25 cellular contexts compared by ENCODE assay signal in the genomic region with DNA sequence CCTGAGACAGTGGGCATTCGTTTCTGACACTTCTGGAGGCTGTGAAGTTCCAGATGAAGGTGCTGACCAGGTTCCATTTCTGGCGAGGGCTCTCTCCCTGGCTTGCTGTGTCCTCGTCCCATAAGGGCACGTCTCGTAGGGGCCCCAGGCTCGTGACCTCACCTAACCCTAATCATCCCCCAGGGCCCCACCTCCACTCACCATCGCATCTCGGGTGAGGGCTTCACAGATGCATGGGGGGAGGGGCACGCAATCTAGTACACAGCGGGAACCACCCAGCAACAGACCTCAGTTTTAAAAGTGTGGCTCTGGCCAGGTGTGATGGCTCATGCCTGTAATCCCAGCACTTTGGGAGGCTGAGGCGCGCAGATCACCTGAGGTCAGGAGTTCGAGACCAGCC. TPM values are rescaled to one million over a fixed set of nuclear protein-coding genes. Genes with fewer than 3 reads are reported as not detected.
"Had no signal": no experiment of that assay in that cellular context is flagged by ENCODE, and none has a peak within 500 bp of the region (broad histone marks: within the 10 kb centered on the region; RNA-seq: fewer than 3 reads in every experiment).

No MANE protein-coding gene starts in this region.

- DNase-seq: activated CD4-positive, alpha-beta memory T cell treated with anti-CD3 and anti-CD28 coated beads for 36 hours; activated CD4-positive, alpha-beta T cell treated with anti-CD3 and anti-CD28 coated beads, Interleukin-2, amount 10 ng/mL, durations not matched to agents 7 days and 5 days; activated CD4-positive, CD25-positive, alpha-beta regulatory T cell; activated CD8-positive, alpha-beta memory T cell treated with anti-CD3 and anti-CD28 coated beads for 24 hours; activated effector memory CD4-positive, alpha-beta T cell treated with anti-CD3 and anti-CD28 coated beads, Interleukin-2, amount 50 U/mL, for 16 hours; activated naive CD4-positive, alpha-beta T cell treated with anti-CD3 and anti-CD28 coated beads for 36 hours; activated naive CD8-positive, alpha-beta T cell treated with anti-CD3 and anti-CD28 coated beads, Interleukin-2, amount 10 ng/mL, durations not matched to agents 7 days and 5 days; activated T-cell treated with anti-CD3 and anti-CD28 coated beads, Interleukin-2, amount 50 U/mL, for 4 hours; adrenal gland; anterior cingulate cortex; MG63; MV-4-11; NCI-H1105; NCI-H1436; NCI-H1694 treated with DMSO at 0.1 percent for 48 hours; NCI-H2029 treated with DMSO at 0.1 percent for 48 hours; NCI-H345; NCI-H510A; NCI-H526 treated with DMSO at 0.1 percent for 48 hours; Peyer's patch; SIG-M5; T-cell; T-helper 2 cell; T1000 had no signal

- H3K36me3 ChIP-seq: adrenal gland, MG63, Peyer's patch had no signal

- ATAC-seq: activated T-cell treated with anti-CD3 and anti-CD28 coated beads, Interleukin-2, amount 50 U/mL, for 4 hours; T-cell had no signal

- H3K27me3 ChIP-seq: MG63 had no signal

- H3K27ac ChIP-seq: adrenal gland, Peyer's patch, RWPE1 had no signal

- H3K9me3 ChIP-seq: adrenal gland, MG63, Peyer's patch had no signal

- H3K4me3 ChIP-seq: adrenal gland, MG63, Peyer's patch had no signal

- H3K4me1 ChIP-seq: adrenal gland, Peyer's patch had no signal

RNA-seq across cellular contexts. Expression of a gene that starts 41.5 kb away (rescaled TPM):
- total RNA-seq: activated naive CD4-positive, alpha-beta T cell treated with anti-CD3 and anti-CD28 coated beads for 36 hours had no signal
